ENCODE assay signal across 20 cellular contexts in the genomic region with DNA sequence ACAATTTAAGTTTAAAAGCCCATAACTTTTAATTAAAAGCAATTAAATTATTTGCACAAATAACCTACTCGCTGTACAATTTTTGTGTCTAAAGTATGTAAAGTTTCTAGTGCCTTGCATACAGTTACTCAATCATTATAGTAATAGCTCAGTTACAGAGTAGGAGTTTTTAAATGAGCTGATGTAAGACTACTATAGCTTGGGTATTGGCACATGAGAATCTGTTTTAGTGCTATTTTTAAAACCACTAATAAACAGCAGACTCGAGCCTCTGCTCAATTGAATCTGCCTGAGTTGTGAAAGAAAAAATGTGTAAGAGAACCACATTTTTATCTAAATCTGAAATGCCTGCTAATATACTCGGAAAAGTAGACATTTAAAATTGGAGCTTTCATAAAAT. TPM values are rescaled to one million over a fixed set of nuclear protein-coding genes. Genes with fewer than 3 reads are reported as not detected.
DNase-seq lines count a peak whose midpoint lies in the region; ATAC-seq, FAIRE-seq and TF ChIP-seq lines count a peak whose summit lies in the region.
"Had no signal": no experiment of that assay in that cellular context is flagged by ENCODE, and none has a peak within 500 bp of the region (broad histone marks: within the 10 kb centered on the region; RNA-seq: fewer than 3 reads in every experiment).

No MANE protein-coding gene starts in this region.

- no peaks in the 10 kb centered on the region for H3K36me3 ChIP-seq in MM.1S (replicated peaks; ENCODE audit: insufficient read depth, low read length)
- H3K36me3 ChIP-seq in gastrocnemius medialis: no peaks in the 10 kb centered on the region
- H3K36me3 ChIP-seq in small intestine (ENCODE audit: control insufficient read depth in 2 of 2, insufficient read depth in 2 of 2, low read length in 2 of 2): no peaks in the 10 kb centered on the region
- H3K36me3 ChIP-seq: uterus had no signal

- in situ Hi-C loops in gastrocnemius medialis (cut with MboI; ENCODE audit: low sequenced_read_pairs in 4 of 4): no loop called here

- peak; percentile 10 for DNase-seq in MM.1S
- DNase-seq in caudate nucleus (lab: John Stamatoyannopoulos, UW): no peak
- no peak for DNase-seq in left ventricle myocardium superior
- no peak for DNase-seq in gastrocnemius medialis
- no peak for DNase-seq in SKM-1 (lab: John Stamatoyannopoulos, UW; ENCODE audit: unreplicated experiment)
- no peak for DNase-seq in stimulated activated naive CD8-positive, alpha-beta T cell treated with anti-CD3 and anti-CD28 coated beads, Interleukin-15, Interleukin-2, amounts not matched to agents 100 U/mL and 50 U/mL, for 24 hours
- DNase-seq in small intestine: no peak
- DNase-seq in amygdala (lab: John Stamatoyannopoulos, UW): no peak
- DNase-seq: activated CD8-positive, alpha-beta T cell treated with anti-CD3 and anti-CD28 coated beads for 36 hours; activated T-cell treated with anti-CD3 and anti-CD28 coated beads, Interleukin-2, amount 50 U/mL, for 48 hours; central memory CD4-positive, alpha-beta T cell; DND-41; NCI-H1436 treated with DMSO at 0.1 percent for 48 hours; NCI-H2227 treated with DMSO at 0.1 percent for 48 hours; stimulated activated naive CD8-positive, alpha-beta T cell treated with anti-CD3 and anti-CD28 coated beads, Interleukin-15, amount 100 ng/mL, for 72 hours; uterus had no signal

- peak overlapping the region; percentile 43; the same call in 1 of the 2 replicates for H2AFZ ChIP-seq in MM.1S (ENCODE audit: low read length)

- H3K27ac ChIP-seq in MM.1S (ENCODE audit: low read length): peak overlapping the region; percentile 35; the same call in 1 of the 2 replicates
- H3K27ac ChIP-seq in caudate nucleus (ENCODE audit: low read depth, low read length): peak overlapping the region; percentile 90
- peak overlapping the region; percentile 82 to 91 (median 88) for H3K27ac ChIP-seq in gastrocnemius medialis
- H3K27ac ChIP-seq in small intestine (ENCODE audit: low read depth in 1 of 2, low read length in 1 of 2): no peak overlapping the region
- H3K27ac ChIP-seq: uterus had no signal

- H3K4me3 ChIP-seq in MM.1S (ENCODE audit: low read length): peak overlapping the region; percentile 35
- H3K4me3 ChIP-seq in gastrocnemius medialis: peak overlapping the region; percentile 44 to 59 (median 48)
- H3K4me3 ChIP-seq in small intestine (ENCODE audit: low read depth in 1 of 2, low read length in 2 of 2): no peak overlapping the region
- H3K4me3 ChIP-seq: uterus had no signal

- no peak for TF ChIP-seq POLR2A in gastrocnemius medialis (IDR thresholded peaks at IDR 0.05)

- no peak for FAIRE-seq in small intestine (lab: Jason Lieb, UNC)
- FAIRE-seq: endothelial cell of umbilical vein had no signal

- H3K4me1 ChIP-seq in MM.1S (ENCODE audit: low read length) (peaks cover 18% of the 10 kb centered on the region), gastrocnemius medialis (peaks cover 36 to 57% of the 10 kb centered on the region in 2 donors), small intestine (ENCODE audit: control insufficient read depth in 2 of 2, insufficient read depth in 1 of 2, low read depth in 1 of 2, low read length in 1 of 2) (no peaks in the 10 kb centered on the region)
- H3K4me1 ChIP-seq: uterus had no signal

- no peaks in the 10 kb centered on the region for H3K79me2 ChIP-seq in MM.1S (ENCODE audit: low read length)

- no peaks in the 10 kb centered on the region for H3K9me3 ChIP-seq in MM.1S (replicated peaks; ENCODE audit: insufficient read depth, low read length)
- no peaks in the 10 kb centered on the region for H3K9me3 ChIP-seq in gastrocnemius medialis
- H3K9me3 ChIP-seq in small intestine (ENCODE audit: control insufficient read depth, low read depth): no peaks in the 10 kb centered on the region
- H3K9me3 ChIP-seq: uterus had no signal

- H3K27me3 ChIP-seq in MM.1S (replicated peaks; ENCODE audit: insufficient read depth, low read length) (no peaks in the 10 kb centered on the region), gastrocnemius medialis (no peaks in the 10 kb centered on the region), small intestine (ENCODE audit: control insufficient read depth in 2 of 2, insufficient read depth in 2 of 2, low read length in 2 of 2) (no peaks in the 10 kb centered on the region)
- H3K27me3 ChIP-seq: uterus had no signal

- intact Hi-C loops in left ventricle myocardium superior (cut with micrococcal nuclease) (no loop called here), gastrocnemius medialis (cut with DNase I; ENCODE audit: low total_unique reads) (loop anchor here (2.0 to 10.0 kb wide), 4 partner anchors 100 to 670 kb away; a partner anchor contains a TSS)

- no peaks in the 10 kb centered on the region for H4K20me1 ChIP-seq in MM.1S (ENCODE audit: insufficient read depth, low read length)

- no peaks in the 10 kb centered on the region; the same call in 1 of the 2 replicates for H3K9me2 ChIP-seq in MM.1S (replicated peaks; ENCODE audit: insufficient read depth, low read length)

- peak overlapping the region; percentile 4; the same call in 1 of the 2 replicates for H3K9ac ChIP-seq in MM.1S (ENCODE audit: low read length)

- TF ChIP-seq CTCF in MM.1S (IDR thresholded peaks at IDR 0.05; ENCODE audit: low read length) (no peak), gastrocnemius medialis (IDR thresholded peaks at IDR 0.05 in 4 of 5, conservative IDR thresholded peaks at IDR 0.05 in 1 of 5) (no peak)

- ATAC-seq in left ventricle myocardium superior: peak; percentile 74
- peak; percentile 71 to 72 for ATAC-seq in gastrocnemius medialis
- ATAC-seq in stimulated activated naive CD8-positive, alpha-beta T cell treated with anti-CD3 and anti-CD28 coated beads, Interleukin-15, Interleukin-2, amounts not matched to agents 100 U/mL and 50 U/mL, for 24 hours: no peak
- ATAC-seq: activated CD8-positive, alpha-beta T cell treated with anti-CD3 and anti-CD28 coated beads for 36 hours; natural killer cell treated with Interleukin-12 subunit alpha and Interleukin-12 subunit beta and Interleukin-15 and Interleukin-18, amount 100 ng/mL, for 72 hours; stimulated activated naive CD8-positive, alpha-beta T cell treated with anti-CD3 and anti-CD28 coated beads, Interleukin-15, amount 100 ng/mL, for 72 hours had no signal

- peaks cover 9% of the 10 kb centered on the region; the same call in 1 of the 2 replicates for H3F3A ChIP-seq in MM.1S (ENCODE audit: insufficient read depth, low read length)

- WGBS in small intestine, 3 donors: 62 to 68% (median 67%) methylated on average over 3 of the region's 3 CpGs

- peak overlapping the region; percentile 56 for H3K4me2 ChIP-seq in MM.1S (ENCODE audit: low read depth, low read length)

RNA-seq across cellular contexts. Expression of a gene that starts 31.1 kb away (rescaled TPM):
- total RNA-seq in left ventricle myocardium superior (130 TPM), gastrocnemius medialis (10 to 100 TPM; 14.3 to 49.5 (median 24.2) TPM)
- under 1 TPM in 1 of 3 donors, not detected in 2; 0.24 TPM for polyA plus RNA-seq in small intestine
- total RNA-seq: activated CD8-positive, alpha-beta T cell treated with anti-CD3 and anti-CD28 coated beads for 36 hours; endothelial cell of umbilical vein; glomerular endothelial cell; natural killer cell treated with Interleukin-12 subunit alpha and Interleukin-12 subunit beta and Interleukin-15 and Interleukin-18, amount 100 ng/mL, for 72 hours; T-helper 1 cell treated with Interleukin-12 subunit alpha and Interleukin-12 subunit beta and Interleukin-4 antibody, amounts not matched to agents 30 ng/mL and 1 ng/mL, for 36 hours had no signal
- polyA plus RNA-seq: endothelial cell of umbilical vein had no signal

Comparison
In these comparisons a context has a peak if more than half of its experiments do, and no peak if none do; other contexts are left out.
1. H3K27ac ChIP-seq: peak in MM.1S (single experiment), caudate nucleus (single experiment) and gastrocnemius medialis (4 of 4); none in small intestine (0 of 2).
2. H3K4me3 ChIP-seq: peak in MM.1S (single experiment) and gastrocnemius medialis (4 of 4); none in small intestine (0 of 2).